Comparison of ENCODE assay signal across 2 cellular contexts in the genomic region with DNA sequence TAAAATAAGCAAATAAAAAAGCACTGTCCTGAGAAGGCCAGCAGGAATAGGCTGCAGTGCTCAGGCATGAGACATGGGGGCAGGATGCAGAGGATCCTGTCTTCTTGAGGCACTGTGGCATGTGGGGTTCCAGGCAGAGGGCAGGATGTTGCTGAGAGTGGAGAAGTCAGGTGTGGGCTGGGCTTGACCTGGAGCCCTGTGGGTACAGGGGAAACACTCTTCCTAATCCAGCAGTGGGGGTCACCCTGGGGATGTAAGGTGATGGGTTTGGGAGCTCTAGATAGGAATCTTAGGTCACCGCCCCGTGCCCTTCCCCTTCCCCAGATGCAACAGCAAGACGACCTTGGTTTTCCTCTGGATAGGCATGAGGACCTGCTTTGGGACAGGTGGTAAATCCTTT.
TF ChIP-seq lines count a peak whose summit lies in the region.

No MANE protein-coding gene starts in this region.

TF ChIP-seq in K562, 482 proteins besides CTCF, POLR2A, EP300 and RAD21 (continued from another document):
- no peak for TF ChIP-seq HSF4 (CRISPR knock-in tag; IDR thresholded peaks at IDR 0.05; ENCODE audit: borderline replicate concordance)
TF ChIP-seq in K562: peak in this region for 0.

TF ChIP-seq in WTC11, 78 proteins besides CTCF, POLR2A, EP300 and RAD21 (continued from another document):
- TF ChIP-seq, protein P1, sequence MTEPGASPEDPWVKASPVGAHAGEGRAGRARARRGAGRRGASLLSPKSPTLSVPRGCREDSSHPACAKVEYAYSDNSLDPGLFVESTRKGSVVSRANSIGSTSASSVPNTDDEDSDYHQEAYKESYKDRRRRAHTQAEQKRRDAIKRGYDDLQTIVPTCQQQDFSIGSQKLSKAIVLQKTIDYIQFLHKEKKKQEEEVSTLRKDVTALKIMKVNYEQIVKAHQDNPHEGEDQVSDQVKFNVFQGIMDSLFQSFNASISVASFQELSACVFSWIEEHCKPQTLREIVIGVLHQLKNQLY (CRISPR knock-in tag; IDR thresholded peaks at IDR 0.05): no peak
- TF ChIP-seq TEAD4 (CRISPR knock-in tag; IDR thresholded peaks at IDR 0.05): no peak
- no peak for TF ChIP-seq EMX1 (CRISPR knock-in tag; IDR thresholded peaks at IDR 0.05)
